25 cellular contexts compared by ENCODE assay signal in the genomic region with DNA sequence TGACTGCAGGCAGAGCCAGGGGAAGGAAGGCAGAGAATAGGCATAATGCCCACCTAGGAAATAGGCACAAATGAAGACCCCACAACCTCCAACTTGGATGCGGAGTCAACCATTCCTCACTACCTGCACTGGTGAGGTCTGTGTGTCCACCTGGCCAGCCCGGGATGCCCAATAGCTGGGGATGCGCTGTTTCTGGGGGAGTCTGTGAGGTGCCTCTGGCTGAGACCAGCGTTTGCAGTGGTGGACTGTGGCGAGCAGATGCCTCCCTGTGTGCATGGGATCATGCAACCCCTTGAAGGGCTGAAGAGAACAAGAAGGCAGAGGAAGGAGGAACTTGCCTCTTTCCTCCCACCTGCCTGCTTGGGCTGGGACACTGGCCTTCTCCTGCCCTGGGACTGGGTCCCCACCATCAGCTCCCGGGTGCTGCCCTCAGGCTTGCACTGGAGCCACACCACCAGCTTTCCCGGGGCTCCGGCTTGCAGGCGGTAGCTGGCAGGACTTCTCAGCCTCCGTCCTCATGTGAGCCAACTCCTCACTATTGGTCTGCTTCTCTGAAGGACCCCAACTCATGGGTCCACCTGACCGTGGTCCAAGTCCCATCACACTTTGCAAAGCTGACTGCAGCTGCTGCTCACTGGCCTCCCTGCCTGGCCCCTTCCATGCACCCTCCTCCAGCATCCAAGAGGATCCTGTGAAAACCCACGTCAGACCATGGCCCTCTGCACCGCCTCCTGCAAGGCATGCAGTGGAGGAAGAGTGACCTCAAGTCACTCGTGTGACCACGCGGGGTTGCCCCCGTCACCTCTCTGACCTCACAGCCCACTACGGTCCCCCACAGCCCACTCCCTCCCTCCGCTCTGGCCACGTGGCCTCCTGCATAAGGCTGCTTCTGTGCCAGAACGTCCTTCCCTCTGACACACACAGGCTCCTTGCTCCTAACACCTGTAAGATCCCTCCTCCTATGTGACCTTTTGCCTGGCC. TPM values are rescaled to one million over a fixed set of nuclear protein-coding genes. Genes with fewer than 3 reads are reported as not detected.
DNase-seq lines count a peak whose midpoint lies in the region; ATAC-seq, FAIRE-seq and TF ChIP-seq lines count a peak whose summit lies in the region.
"Had no signal": no experiment of that assay in that cellular context is flagged by ENCODE, and none has a peak within 500 bp of the region (broad histone marks: within the 10 kb centered on the region; RNA-seq: fewer than 3 reads in every experiment).

No MANE protein-coding gene starts in this region.

- H3K27ac Mint-ChIP-seq in progenitor cell of endocrine pancreas: peak overlapping the region; percentile 2
- H3K27ac Mint-ChIP-seq: memory B cell had no signal

- H3K4me2 ChIP-seq in HepG2 (ENCODE audit: low read depth, low read length): no peak overlapping the region; the same call in 1 of the 2 replicates

- H3K4me3 Mint-ChIP-seq in progenitor cell of endocrine pancreas (ENCODE audit: low read depth): no peak overlapping the region
- H3K4me3 Mint-ChIP-seq: memory B cell had no signal

- TF ChIP-seq EP300 in HepG2 (IDR thresholded peaks at IDR 0.05; ENCODE audit: low read depth in 2 of 2, low read length in 2 of 2) (no peak), HepG2 (CRISPR knock-in tag; IDR thresholded peaks at IDR 0.05; ENCODE audit: borderline replicate concordance) (no peak)

- peaks cover 19% of the 10 kb centered on the region for H3K4me1 Mint-ChIP-seq in progenitor cell of endocrine pancreas (ENCODE audit: low read depth)

- H3K79me2 ChIP-seq in HepG2 (ENCODE audit: insufficient read depth, low read length): peaks cover 3% of the 10 kb centered on the region

- intact Hi-C loops in HepG2 (cut with micrococcal nuclease; ENCODE audit: unreplicated experiment): loop anchor here (5.0 kb wide), 1 partner anchor 132 kb away; no protein-coding TSS in a partner anchor

- peaks cover 6% of the 10 kb centered on the region for H3K27me3 Mint-ChIP-seq in progenitor cell of endocrine pancreas

- in situ Hi-C loops in HepG2 (cut with HindIII; ENCODE audit: extremely low pct_ligation_motif_present, low pct_unique_long_range_greater_than_20kb): loop anchor here (10.0 to 25.0 kb wide), 2 partner anchors 112 to 184 kb away; no protein-coding TSS in a partner anchor
- in situ Hi-C loops in G401 (cut with HindIII; ENCODE audit: low sequenced_read_pairs): no loop called here

- peaks cover 37% of the 10 kb centered on the region for H3K4me1 ChIP-seq in HepG2 (ENCODE audit: insufficient read depth, low read length)

- peaks cover 3% of the 10 kb centered on the region; the same call in 1 of the 2 replicates for H4K20me1 ChIP-seq in HepG2 (ENCODE audit: insufficient read depth, low read length)

- CTCF ChIA-PET in HepG2 (lab: Yijun Ruan, JAX; ENCODE audit: low intra/inter-chr PET ratio, low total read pairs): no interaction called here

- TF ChIP-seq CTCF in WERI-Rb-1 (IDR thresholded peaks at IDR 0.05; ENCODE audit: low read depth, low read length): no peak
- no peak for TF ChIP-seq CTCF in HepG2 (CRISPR knock-in tag; IDR thresholded peaks at IDR 0.05)
- TF ChIP-seq CTCF in progenitor cell of endocrine pancreas (IDR thresholded peaks at IDR 0.05; ENCODE audit: unreplicated experiment): no peak

- H3K36me3 ChIP-seq in WERI-Rb-1 (peaks cover 11% of the 10 kb centered on the region), HepG2 (replicated peaks in 1 of 2; ENCODE audit: control insufficient read depth in 1 of 2, insufficient read depth in 2 of 2, low read length in 2 of 2) (no peaks in the 10 kb centered on the region)
- H3K36me3 ChIP-seq: HAP-1, Peyer's patch, SJCRH30, tibial nerve had no signal

- H3K4me3 ChIP-seq in WERI-Rb-1 (ENCODE audit: low read depth, low read length) (no peak overlapping the region), HepG2 (replicated peaks in 1 of 3; ENCODE audit: insufficient read depth in 1 of 3, low read depth in 2 of 3, low read length in 3 of 3) (no peak overlapping the region)
- H3K4me3 ChIP-seq: coronary artery, HAP-1, Peyer's patch, SJCRH30, tibial nerve had no signal

- no peaks in the 10 kb centered on the region for H3K27me3 ChIP-seq in WERI-Rb-1 (ENCODE audit: insufficient read depth, low read depth, severe bottlenecking)
- peaks cover 4 to 38% of the 10 kb centered on the region in 2 experiments; a peak in 4 of 5 replicates for H3K27me3 ChIP-seq in HepG2 (ENCODE audit: control insufficient read depth in 1 of 2, insufficient read depth in 2 of 2, low read length in 2 of 2)
- H3K27me3 ChIP-seq: Peyer's patch, SJCRH30, tibial nerve had no signal

- TF ChIP-seq RAD21 in HepG2 (CRISPR knock-in tag; IDR thresholded peaks at IDR 0.05): no peak

- H3K9me3 ChIP-seq in WERI-Rb-1 (ENCODE audit: severe bottlenecking) (no peaks in the 10 kb centered on the region), HepG2 (ENCODE audit: low read length) (no peaks in the 10 kb centered on the region)
- H3K9me3 ChIP-seq: HAP-1, Peyer's patch, SJCRH30, tibial nerve had no signal

- H3K9ac ChIP-seq in HepG2 (ENCODE audit: insufficient read depth, low read depth, low read length): no peak overlapping the region

- POLR2A ChIA-PET in HepG2 (lab: Yijun Ruan, JAX): no interaction called here

- no peaks in the 10 kb centered on the region for H3K9me3 Mint-ChIP-seq in progenitor cell of endocrine pancreas (ENCODE audit: low read depth)
- H3K9me3 Mint-ChIP-seq: memory B cell had no signal

- H3K27ac ChIP-seq in WERI-Rb-1 (peak overlapping the region; percentile 100), HepG2 (ENCODE audit: extremely low read length, insufficient read depth, low read length) (no peak overlapping the region)
- H3K27ac ChIP-seq: coronary artery, SJCRH30 had no signal

- no peak for FAIRE-seq in HepG2 (lab: Jason Lieb, UNC)

- H3K36me3 Mint-ChIP-seq in progenitor cell of endocrine pancreas (ENCODE audit: insufficient read depth): no peaks in the 10 kb centered on the region
- H3K36me3 Mint-ChIP-seq: memory B cell had no signal

- no peak for TF ChIP-seq POLR2A in HepG2 (IDR thresholded peaks at IDR 0.05; ENCODE audit: insufficient read depth in 1 of 2, low read depth in 2 of 2, low read length in 2 of 2)

- peak; percentile 4 for DNase-seq in activated naive CD4-positive, alpha-beta T cell treated with anti-CD3 and anti-CD28 coated beads, Interleukin-2, amount 50 U/mL, for 16 hours
- DNase-seq in activated naive CD4-positive, alpha-beta T cell (lab: John Stamatoyannopoulos, UW): no peak
- DNase-seq in WERI-Rb-1 (no peak), HepG2 (ENCODE audit: low spot score) (no peak), progenitor cell of endocrine pancreas (ENCODE audit: low spot score, unreplicated experiment) (no peak), G401 (ENCODE audit: low spot score) (no peak), T1000 (lab: John Stamatoyannopoulos, UW) (no peak)
- DNase-seq: activated CD8-positive, alpha-beta memory T cell treated with anti-CD3 and anti-CD28 coated beads for 24 hours; activated gamma-delta T cell; effector memory CD4-positive, alpha-beta T cell; KBM-7; NCI-H1105; NCI-H2029 treated with DMSO at 0.1 percent for 48 hours; NCI-H526 treated with DMSO at 0.1 percent for 48 hours; occipital lobe; SJCRH30 had no signal

- no TSS peak for BruUV-seq in HepG2 (replicated peaks; lab: Mats Ljungman, UMichigan)

- ATAC-seq in HepG2: no peak
- ATAC-seq in HG03159 (IDR thresholded peaks at IDR 0.05; ENCODE audit: unreplicated experiment): no peak

- 31% methylated on average over 6 of the region's 21 CpGs for WGBS in HepG2 (ENCODE audit: low lambda C conversion rate)

- no peak overlapping the region for H2AFZ ChIP-seq in HepG2 (ENCODE audit: low read length)

TF ChIP-seq in HepG2, 621 proteins besides CTCF, POLR2A, EP300 and RAD21 (continues in another document):
- TF ChIP-seq, protein P1, sequence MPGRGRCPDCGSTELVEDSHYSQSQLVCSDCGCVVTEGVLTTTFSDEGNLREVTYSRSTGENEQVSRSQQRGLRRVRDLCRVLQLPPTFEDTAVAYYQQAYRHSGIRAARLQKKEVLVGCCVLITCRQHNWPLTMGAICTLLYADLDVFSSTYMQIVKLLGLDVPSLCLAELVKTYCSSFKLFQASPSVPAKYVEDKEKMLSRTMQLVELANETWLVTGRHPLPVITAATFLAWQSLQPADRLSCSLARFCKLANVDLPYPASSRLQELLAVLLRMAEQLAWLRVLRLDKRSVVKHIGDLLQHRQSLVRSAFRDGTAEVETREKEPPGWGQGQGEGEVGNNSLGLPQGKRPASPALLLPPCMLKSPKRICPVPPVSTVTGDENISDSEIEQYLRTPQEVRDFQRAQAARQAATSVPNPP (CRISPR knock-in tag; IDR thresholded peaks at IDR 0.05): no peak

RNA-seq across cellular contexts. Expression of a gene that starts 2.7 kb away (rescaled TPM):
- total RNA-seq in HepG2 (2016; rRNA removed; fragmentation: Illumina TruSeq; extraction: Trizol): 4.3 and 4.6 TPM in 2 replicates
- total RNA-seq in HepG2 (2016; cell fraction: cytosol; rRNA removed; fragmentation: Illumina TruSeq; extraction: Trizol; ENCODE audit: low read depth): 5.9 and 7.3 TPM in 2 replicates
- 4.1 and 4.3 TPM in 2 replicates for total RNA-seq in HepG2 (2016; cell fraction: insoluble cytoplasmic fraction; rRNA removed; fragmentation: Illumina TruSeq; extraction: Trizol)
- 9.6 TPM in 2 replicates for total RNA-seq in HepG2 (2016; cell fraction: membrane; rRNA removed; fragmentation: Illumina TruSeq; extraction: Trizol)
- total RNA-seq in HepG2 (2016; cell fraction: nucleus; rRNA removed; fragmentation: Illumina TruSeq; extraction: Trizol): 4.2 and 5.2 TPM in 2 replicates
- 19.7 and 22.9 TPM in 2 replicates for polyA plus RNA-seq in HepG2 (2011; rRNA removed)
- 16.4 and 19.0 TPM in 2 replicates for polyA plus RNA-seq in HepG2 (2011; cell fraction: cytosol; rRNA removed)
- 25.1 and 25.6 TPM in 2 replicates for polyA plus RNA-seq in HepG2 (2011; cell fraction: nucleus; rRNA removed)
- 15.9 and 16.0 TPM in 2 replicates for polyA plus RNA-seq in HepG2 (2012)
- 12.4 and 13.6 TPM in 2 replicates for polyA plus RNA-seq in HepG2 (2016; cell fraction: cytosol; fragmentation: Illumina TruSeq; extraction: Trizol; ENCODE audit: low read depth)
- polyA plus RNA-seq in HepG2 (2016; cell fraction: insoluble cytoplasmic fraction; fragmentation: Illumina TruSeq; extraction: Trizol; ENCODE audit: low read depth): 5.4 and 7.7 TPM in 2 replicates
- 12.9 and 13.7 TPM in 2 replicates for polyA plus RNA-seq in HepG2 (2016; cell fraction: membrane; fragmentation: Illumina TruSeq; extraction: Trizol; ENCODE audit: low read depth)
- polyA plus RNA-seq in HepG2 (2016; cell fraction: nucleus; fragmentation: Illumina TruSeq; extraction: Trizol; ENCODE audit: insufficient read depth, low read depth): 8.9 TPM in 2 replicates
- polyA minus RNA-seq in HepG2 (2011; rRNA and poly(A)+ RNA removed; ENCODE audit: low replicate concordance): 6.1 and 18.8 TPM in 2 replicates
- 10.6 and 12.7 TPM in 2 replicates for polyA minus RNA-seq in HepG2 (2011; cell fraction: cytosol; rRNA and poly(A)+ RNA removed)
- polyA minus RNA-seq in HepG2 (2011; cell fraction: nucleus; rRNA and poly(A)+ RNA removed): 10.4 and 11.6 TPM in 2 replicates
- total RNA-seq in progenitor cell of endocrine pancreas: 50.8 and 57.0 TPM in 2 replicates
- total RNA-seq in G401 (2014; rRNA removed; shearing (Covaris generic)): 5.7 and 10.5 TPM in 2 replicates
- total RNA-seq: A172, MCF 10A, myocyte had no signal
